ENCODE assay signal across 1 cellular context in genomic region chr7:117896339-117896738, GRCh38.
TF ChIP-seq lines count a peak whose summit lies in the region.

No MANE protein-coding gene starts in this region.

TF ChIP-seq in GM23338, 12 proteins besides CTCF, POLR2A, EP300 and RAD21 (continued from another document):
- TF ChIP-seq ZNF462 (CRISPR knock-in tag; IDR thresholded peaks at IDR 0.05) (no peak), POLR2AphosphoS5 (IDR thresholded peaks at IDR 0.05; ENCODE audit: low read depth) (no peak), EZH2phosphoT487 (IDR thresholded peaks at IDR 0.05; ENCODE audit: unreplicated experiment) (no peak)
TF ChIP-seq in GM23338: peak in this region for 0.
